ENCODE assay signal across 33 cellular contexts in genomic region chr20:22400440-22400839, GRCh38.
"Had no signal": no experiment of that assay in that cellular context is flagged by ENCODE, and none has a peak within 500 bp of the region (broad histone marks: within the 10 kb centered on the region; RNA-seq: fewer than 3 reads in every experiment).

No MANE protein-coding gene starts in this region.

- H3K4me3 ChIP-seq: adrenal gland, body of pancreas, breast epithelium had no signal

- ATAC-seq: activated CD8-positive, alpha-beta T cell treated with anti-CD3 and anti-CD28 coated beads for 36 hours; activated naive CD4-positive, alpha-beta T cell treated with anti-CD3 and anti-CD28 coated beads, Interleukin-2, amount 50 U/mL, for 72 hours; activated T-cell treated with anti-CD3 and anti-CD28 coated beads, Interleukin-2, amount 50 U/mL, for 4 hours; activated T-cell treated with anti-CD3 and anti-CD28 coated beads, Interleukin-2, amount 50 U/mL, for 72 hours; activated T-helper 17 cell treated with anti-CD3 and anti-CD28 coated beads, Interleukin-2, amount 50 U/mL, for 72 hours; body of pancreas had no signal

- H3K36me3 ChIP-seq: adrenal gland, brain microvascular endothelial cell, breast epithelium had no signal

- FAIRE-seq: astrocyte, TTC549 had no signal

- H3K27me3 ChIP-seq: adrenal gland, body of pancreas had no signal

- DNase-seq: activated B cell treated with CpG ODN at 0.5 μM for 24 hours; activated CD4-positive, alpha-beta memory T cell treated with anti-CD3 and anti-CD28 coated beads for 36 hours; activated CD4-positive, alpha-beta T cell treated with anti-CD3 and anti-CD28 coated beads for 4 hours; activated CD4-positive, alpha-beta T cell treated with anti-CD3 and anti-CD28 coated beads, Interleukin-2, amount 10 ng/mL, durations not matched to agents 24 days and 14 days; activated CD4-positive, alpha-beta T cell treated with anti-CD3 and anti-CD28 coated beads, Interleukin-2, amount 50 U/mL, for 1 hour; activated CD4-positive, alpha-beta T cell treated with anti-CD3 and anti-CD28 coated beads, Interleukin-2, amount 50 U/mL, for 4 hours; activated CD4-positive, CD25-positive, alpha-beta regulatory T cell treated with anti-CD3 and anti-CD28 coated beads, Interleukin-2, amount 50 U/mL, for 72 hours; activated CD8-positive, alpha-beta memory T cell treated with anti-CD3 and anti-CD28 coated beads, Interleukin-2, amount 50 U/mL, for 4 hours; activated CD8-positive, alpha-beta T cell treated with anti-CD3 and anti-CD28 coated beads for 36 hours; activated effector memory CD4-positive, alpha-beta T cell treated with anti-CD3 and anti-CD28 coated beads, Interleukin-2, amount 50 U/mL, for 16 hours; activated gamma-delta T cell treated with Interleukin-2 at 50 U/mL for 16 hours; activated naive CD4-positive, alpha-beta T cell; activated naive CD4-positive, alpha-beta T cell treated with anti-CD3 and anti-CD28 coated beads for 36 hours; activated naive CD4-positive, alpha-beta T cell treated with anti-CD3 and anti-CD28 coated beads, Interleukin-2, amount 50 U/mL, for 16 hours; activated naive CD8-positive, alpha-beta T cell treated with anti-CD3 and anti-CD28 coated beads for 36 hours; activated T-cell treated with anti-CD3 and anti-CD28 coated beads for 4 hours; activated T-cell treated with anti-CD3 and anti-CD28 coated beads, Interleukin-2, amount 50 U/mL, for 1 hour; activated T-cell treated with anti-CD3 and anti-CD28 coated beads, Interleukin-2, amount 50 U/mL, for 4 hours; activated T-cell treated with anti-CD3 and anti-CD28 coated beads, Interleukin-2, amount 50 U/mL, for 72 hours; adrenal gland; amniotic stem cell; aorta; body of pancreas; brain microvascular endothelial cell; central memory CD4-positive, alpha-beta T cell; T-helper 2 cell; T-helper 9 cell had no signal

- H3K4me1 ChIP-seq: adrenal gland, breast epithelium had no signal

- H3K27ac ChIP-seq: adrenal gland, body of pancreas, brain microvascular endothelial cell, breast epithelium, VCaP had no signal

- H3K9me3 ChIP-seq: adrenal gland, body of pancreas, breast epithelium had no signal
